19 cellular contexts compared by ENCODE assay signal in the genomic region with DNA sequence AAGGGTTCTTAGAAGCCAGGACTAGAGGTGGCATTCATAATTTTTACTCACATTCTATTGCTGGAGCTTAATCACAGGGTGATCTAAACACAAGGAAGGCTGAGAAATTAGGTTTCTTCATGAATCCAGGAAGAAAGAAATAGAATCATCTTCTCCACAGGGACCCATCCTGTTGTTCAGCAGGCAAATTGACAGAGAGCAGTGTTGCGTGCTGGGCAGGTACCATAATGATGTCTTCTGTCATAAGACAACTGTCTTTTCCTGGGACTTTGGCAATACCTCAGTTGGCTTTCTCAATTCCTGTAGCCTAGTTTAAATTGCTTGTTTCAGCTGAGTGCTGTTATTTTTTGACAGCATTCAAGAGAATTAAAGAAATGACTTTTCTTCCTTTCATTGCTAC.
DNase-seq lines count a peak whose midpoint lies in the region; ATAC-seq and TF ChIP-seq lines count a peak whose summit lies in the region.
"Had no signal": no experiment of that assay in that cellular context is flagged by ENCODE, and none has a peak within 500 bp of the region (broad histone marks: within the 10 kb centered on the region; RNA-seq: fewer than 3 reads in every experiment).

No MANE protein-coding gene starts in this region.

- POLR2A ChIA-PET in A673 (lab: Charles Lee; ENCODE audit: low non-redundant PET), result no interaction called here

- H3K36me3 ChIP-seq in A673 (ENCODE audit: insufficient read depth, low read length, poor library complexity, severe bottlenecking), result no peaks in the 10 kb centered on the region
- H3K36me3 ChIP-seq: BE2C; BLaER1 treated with 17β-estradiol and CSF1 and Interleukin-3, amounts not matched to agents 10 nM and 100 nM had no signal

- intact Hi-C loops in A673 (cut with micrococcal nuclease; ENCODE audit: unreplicated experiment), result no loop called here

- no peak overlapping the region for H3K4me3 ChIP-seq in A673 (ENCODE audit: low read depth, low read length, poor library complexity, severe bottlenecking)
- H3K4me3 ChIP-seq: BLaER1 treated with 17β-estradiol and CSF1 and Interleukin-3, amounts not matched to agents 10 nM and 100 nM; GM23338 had no signal

- no peak for ATAC-seq in GM21786 (IDR thresholded peaks at IDR 0.05; ENCODE audit: unreplicated experiment)
- ATAC-seq in HG03342 (IDR thresholded peaks at IDR 0.05; ENCODE audit: unreplicated experiment), result no peak
- ATAC-seq: GM23338, HCT116 had no signal

- no peak for TF ChIP-seq CTCF in A673 (conservative IDR thresholded peaks at IDR 0.05; ENCODE audit: low read depth, low read length)

- peaks cover 8% of the 10 kb centered on the region for H3K4me1 ChIP-seq in A673 (ENCODE audit: insufficient read depth, low read length, poor library complexity, severe bottlenecking)

- no peaks in the 10 kb centered on the region for H3K9me3 ChIP-seq in A673 (ENCODE audit: low read depth, low read length, poor library complexity, severe bottlenecking)
- H3K9me3 ChIP-seq: BE2C; BLaER1 treated with 17β-estradiol and CSF1 and Interleukin-3, amounts not matched to agents 10 nM and 100 nM had no signal

- BruUV-seq in A673 (replicated peaks; lab: Mats Ljungman, UMichigan), result no TSS peak

- no peaks in the 10 kb centered on the region for H3K27me3 ChIP-seq in A673 (replicated peaks; ENCODE audit: insufficient read depth, low read depth, low read length, poor library complexity)
- H3K27me3 ChIP-seq: BE2C; BLaER1 treated with 17β-estradiol and CSF1 and Interleukin-3, amounts not matched to agents 10 nM and 100 nM had no signal

- H3K27ac ChIP-seq in A673 (ENCODE audit: low read depth, low read length, poor library complexity, severe bottlenecking), result no peak overlapping the region
- H3K27ac ChIP-seq: 22Rv1; BLaER1 treated with 17β-estradiol and CSF1 and Interleukin-3, amounts not matched to agents 10 nM and 100 nM had no signal

- CTCF ChIA-PET in A673 (lab: Charles Lee), result no interaction called here

- DNase-seq in A673 (ENCODE audit: low spot score) (peak; percentile 28), NCI-H2227 treated with DMSO at 0.1 percent for 48 hours (lab: John Stamatoyannopoulos, UW) (peak; percentile 25), cerebellum (ENCODE audit: low spot score) (peak; percentile 20), COR-L47 (lab: John Stamatoyannopoulos, UW) (no peak)
- DNase-seq: ACHN; AML-193; BE2C; Calu3; CD4-positive, alpha-beta T cell; CD8-positive, alpha-beta memory T cell; DMS53; DMS79 treated with DMSO at 0.1 percent for 48 hours; H9 had no signal
